28 cellular contexts compared by ENCODE assay signal in genomic region chr4:140346136-140346535, GRCh38. TPM values are rescaled to one million over a fixed set of nuclear protein-coding genes. Genes with fewer than 3 reads are reported as not detected.
DNase-seq lines count a peak whose midpoint lies in the region; ATAC-seq and TF ChIP-seq lines count a peak whose summit lies in the region.
"Had no signal": no experiment of that assay in that cellular context is flagged by ENCODE, and none has a peak within 500 bp of the region (broad histone marks: within the 10 kb centered on the region; RNA-seq: fewer than 3 reads in every experiment).

No MANE protein-coding gene starts in this region.

- TF ChIP-seq CTCF in GM23338 (conservative IDR thresholded peaks at IDR 0.05; ENCODE audit: low read depth in 2 of 2) (no peak), progenitor cell of endocrine pancreas (IDR thresholded peaks at IDR 0.05; ENCODE audit: unreplicated experiment) (no peak)

- ATAC-seq in GM23338 (peak; percentile 29; the same call in 1 of the 3 replicates), HG02642 (IDR thresholded peaks at IDR 0.05; ENCODE audit: poor library complexity, unreplicated experiment) (no peak)
- ATAC-seq: HCT116, HepG2, Right ventricle myocardium inferior, SK-N-SH treated with all-trans-retinoic acid at 6 μM for 48 hours had no signal

- H3K36me3 Mint-ChIP-seq in GM23338 (ENCODE audit: low read depth) (no peaks in the 10 kb centered on the region), progenitor cell of endocrine pancreas (ENCODE audit: insufficient read depth) (peaks cover 6% of the 10 kb centered on the region)
- H3K36me3 Mint-ChIP-seq: CD4-positive, alpha-beta memory T cell had no signal

- DNase-seq in Ammon's horn (ENCODE audit: low spot score) = peak; percentile 57
- DNase-seq in GM23338 (ENCODE audit: low spot score) = peak; percentile 21
- DNase-seq in medulla oblongata (ENCODE audit: extremely low spot score) = peak; percentile 69
- DNase-seq in progenitor cell of endocrine pancreas (ENCODE audit: low spot score, unreplicated experiment) = no peak
- DNase-seq in NCI-H345 treated with DMSO at 0.1 percent for 48 hours (lab: John Stamatoyannopoulos, UW; ENCODE audit: unreplicated experiment) = no peak
- no peak for DNase-seq in HK-2 (ENCODE audit: unreplicated experiment)
- DNase-seq in DMS 273 treated with DMSO at 0.1 percent for 48 hours (lab: John Stamatoyannopoulos, UW) = no peak
- DNase-seq: Caco-2; CD4-positive, alpha-beta memory T cell; DMS79 treated with DMSO at 0.1 percent for 48 hours; GF-D8; MV-4-11; NCI-H1105; NCI-H1436 treated with DMSO at 0.1 percent for 48 hours; NCI-H187 treated with DMSO at 0.1 percent for 48 hours; NCI-H2171 treated with DMSO at 0.1 percent for 48 hours; NCI-H446; NCI-H524 treated with DMSO at 0.1 percent for 48 hours; NCI-H774; NK-92 treated with Interleukin-12 subunit alpha and Interleukin-12 subunit beta, amount 100 ng/mL, for 24 hours; PC-9; SJCRH30 had no signal

- no peak overlapping the region for H3K27ac ChIP-seq in GM23338 (ENCODE audit: low read depth)
- H3K27ac ChIP-seq: BLaER1 treated with 17β-estradiol and CSF1 and Interleukin-3, amounts not matched to agents 10 nM and 100 nM; PC-9; SJCRH30 had no signal

- no peaks in the 10 kb centered on the region for H3K36me3 ChIP-seq in GM23338 (ENCODE audit: insufficient read depth)
- H3K36me3 ChIP-seq: BLaER1 treated with 17β-estradiol and CSF1 and Interleukin-3, amounts not matched to agents 10 nM and 100 nM; SJCRH30 had no signal

- peaks cover 19% of the 10 kb centered on the region for H3K4me1 ChIP-seq in GM23338 (ENCODE audit: insufficient read depth)
- H3K4me1 ChIP-seq: BLaER1 treated with 17β-estradiol and CSF1 and Interleukin-3, amounts not matched to agents 10 nM and 100 nM had no signal

- peaks cover 46% of the 10 kb centered on the region for H3K4me1 Mint-ChIP-seq in GM23338
- H3K4me1 Mint-ChIP-seq in progenitor cell of endocrine pancreas (ENCODE audit: low read depth) = peaks cover 62% of the 10 kb centered on the region

- H3K27me3 ChIP-seq in GM23338 (ENCODE audit: insufficient read depth) = no peaks in the 10 kb centered on the region
- H3K27me3 ChIP-seq: BLaER1 treated with 17β-estradiol and CSF1 and Interleukin-3, amounts not matched to agents 10 nM and 100 nM; SJCRH30 had no signal

- H3K4me2 ChIP-seq in GM23338 = no peak overlapping the region
- H3K4me2 ChIP-seq: BLaER1 treated with 17β-estradiol and CSF1 and Interleukin-3, amounts not matched to agents 10 nM and 100 nM; PC-9 had no signal

- H3K27me3 Mint-ChIP-seq in GM23338 (ENCODE audit: insufficient read depth, low read depth, poor library complexity) = peaks cover 6% of the 10 kb centered on the region
- no peaks in the 10 kb centered on the region for H3K27me3 Mint-ChIP-seq in progenitor cell of endocrine pancreas

- H3K27ac Mint-ChIP-seq in GM23338 = no peak overlapping the region
- no peak overlapping the region for H3K27ac Mint-ChIP-seq in progenitor cell of endocrine pancreas
- H3K27ac Mint-ChIP-seq: CD4-positive, alpha-beta memory T cell had no signal

- no peak overlapping the region for H3K4me3 Mint-ChIP-seq in GM23338
- H3K4me3 Mint-ChIP-seq in progenitor cell of endocrine pancreas (ENCODE audit: low read depth) = peak overlapping the region; percentile 15
- H3K4me3 Mint-ChIP-seq: CD4-positive, alpha-beta memory T cell had no signal

- no peak overlapping the region for H3K4me3 ChIP-seq in GM23338
- H3K4me3 ChIP-seq: BLaER1 treated with 17β-estradiol and CSF1 and Interleukin-3, amounts not matched to agents 10 nM and 100 nM; PC-9; SJCRH30 had no signal

- H4K20me1 ChIP-seq in GM23338 (replicated peaks; ENCODE audit: insufficient read depth) = no peaks in the 10 kb centered on the region
- H4K20me1 ChIP-seq: BLaER1 treated with 17β-estradiol and CSF1 and Interleukin-3, amounts not matched to agents 10 nM and 100 nM had no signal

- no peaks in the 10 kb centered on the region for H3K9me3 Mint-ChIP-seq in GM23338
- H3K9me3 Mint-ChIP-seq in progenitor cell of endocrine pancreas (ENCODE audit: low read depth) = no peaks in the 10 kb centered on the region

- H3K79me2 ChIP-seq in GM23338 (replicated peaks; ENCODE audit: insufficient read depth) = no peaks in the 10 kb centered on the region

- H3K9me2 ChIP-seq in GM23338 (ENCODE audit: insufficient read depth) = no peaks in the 10 kb centered on the region

- no peak overlapping the region for H2AFZ ChIP-seq in GM23338
- H2AFZ ChIP-seq: PC-9 had no signal

- H3F3A ChIP-seq in GM23338 (replicated peaks; ENCODE audit: low read depth) = no peaks in the 10 kb centered on the region

TF ChIP-seq in GM23338, 12 proteins besides CTCF, POLR2A, EP300 and RAD21 (continues in another document):
- TF ChIP-seq EZH2 (IDR thresholded peaks at IDR 0.05; ENCODE audit: low read depth, unreplicated experiment) (no peak), ZNF114 (CRISPR knock-in tag; IDR thresholded peaks at IDR 0.05) (no peak), CREB1 (CRISPR knock-in tag; IDR thresholded peaks at IDR 0.05; ENCODE audit: low read depth) (no peak), JUNB (IDR thresholded peaks at IDR 0.05; ENCODE audit: unreplicated experiment) (no peak), EZH2phosphoT487 (IDR thresholded peaks at IDR 0.05; ENCODE audit: unreplicated experiment) (no peak), NANOG (IDR thresholded peaks at IDR 0.05; ENCODE audit: borderline replicate concordance) (no peak), REST (IDR thresholded peaks at IDR 0.05; ENCODE audit: unreplicated experiment) (no peak), POLR2AphosphoS5 (IDR thresholded peaks at IDR 0.05; ENCODE audit: low read depth) (no peak), STAT1 (IDR thresholded peaks at IDR 0.05; ENCODE audit: unreplicated experiment) (no peak), ETS1 (IDR thresholded peaks at IDR 0.05) (no peak)

RNA-seq across cellular contexts. Expression of gene SCOC, which starts 27.3 kb away (rescaled TPM):
- 47.2 and 57.3 TPM in 2 replicates for total RNA-seq in GM23338 (2014; rRNA removed; shearing (Covaris generic))
- 52.8 and 59.5 TPM in 2 replicates for polyA plus RNA-seq in GM23338 (2016; fragmentation: Nextera tagmentation; extraction: Ambion mirVana)
- 95.6 and 97.2 TPM in 2 replicates for total RNA-seq in progenitor cell of endocrine pancreas

Comparison
In these comparisons a context has a peak if more than half of its experiments do, and no peak if none do; other contexts are left out.
1. DNase-seq: peak in Ammon's horn (single experiment), GM23338 (single experiment) and medulla oblongata (single experiment); none in progenitor cell of endocrine pancreas (single experiment), NCI-H345 treated with DMSO at 0.1 percent for 48 hours (single experiment), HK-2 (single experiment) and DMS 273 treated with DMSO at 0.1 percent for 48 hours (single experiment).